9 cellular contexts compared by ENCODE assay signal in the genomic region with DNA sequence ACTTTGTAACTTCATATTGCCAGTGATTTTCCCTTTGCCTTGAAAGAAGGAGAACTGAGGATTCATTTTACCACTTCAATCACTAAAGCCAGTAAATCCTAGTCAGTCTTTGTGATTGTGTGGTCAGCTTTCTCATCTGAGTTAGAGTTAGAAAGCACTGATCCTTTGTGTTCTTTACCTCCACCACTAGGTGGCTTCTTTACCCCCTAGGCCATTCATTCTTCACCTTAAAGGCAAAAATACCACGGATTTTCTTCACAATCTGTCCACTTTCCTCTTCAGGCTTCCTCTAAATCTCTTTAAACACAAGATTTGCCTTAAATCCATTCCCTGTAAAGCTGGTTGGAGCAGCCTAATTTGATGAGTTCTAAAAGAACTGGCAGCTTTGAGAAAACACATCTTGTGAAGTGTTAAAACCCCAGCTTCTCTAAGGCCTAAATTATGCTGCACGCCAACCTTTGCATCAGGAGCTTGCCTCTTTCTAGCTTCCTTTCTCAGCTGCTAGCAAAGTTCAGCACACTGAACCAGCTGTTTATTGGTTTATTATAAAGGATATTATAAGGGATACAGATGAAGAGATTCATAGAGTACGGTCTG. TPM values are rescaled to one million over a fixed set of nuclear protein-coding genes. Genes with fewer than 3 reads are reported as not detected.
DNase-seq lines count a peak whose midpoint lies in the region; ATAC-seq, FAIRE-seq and TF ChIP-seq lines count a peak whose summit lies in the region.
"Had no signal": no experiment of that assay in that cellular context is flagged by ENCODE, and none has a peak within 500 bp of the region (broad histone marks: within the 10 kb centered on the region; RNA-seq: fewer than 3 reads in every experiment).

No MANE protein-coding gene starts in this region.

- H3K36me3 Mint-ChIP-seq in nephron progenitor cell (ENCODE audit: low read depth), result peaks cover 84% of the 10 kb centered on the region

- H3K9me3 Mint-ChIP-seq in nephron progenitor cell, result no peaks in the 10 kb centered on the region
- H3K9me3 Mint-ChIP-seq: central memory CD8-positive, alpha-beta T cell had no signal

- H3K4me2 ChIP-seq in Loucy (ENCODE audit: low read depth, low read length, poor library complexity, severe bottlenecking), result no peak overlapping the region

- no peak for FAIRE-seq in bronchial epithelial cell (lab: Jason Lieb, UNC)

- H3K9me3 ChIP-seq in cardiac muscle cell (ENCODE audit: low read depth) (no peaks in the 10 kb centered on the region), Loucy (ENCODE audit: insufficient read depth, low read depth, low read length) (no peaks in the 10 kb centered on the region)

- H3K27me3 Mint-ChIP-seq in nephron progenitor cell (ENCODE audit: low read depth, poor library complexity), result peaks cover 8% of the 10 kb centered on the region
- H3K27me3 Mint-ChIP-seq: central memory CD8-positive, alpha-beta T cell had no signal

- H3F3A ChIP-seq in Loucy (ENCODE audit: low read depth), result no peaks in the 10 kb centered on the region

- TF ChIP-seq CTCF in cardiac muscle cell (IDR thresholded peaks at IDR 0.05; ENCODE audit: low read depth, low read length) (peak; percentile 76), Loucy (conservative IDR thresholded peaks at IDR 0.05; ENCODE audit: low read length) (peak; percentile 90), bronchial epithelial cell (IDR thresholded peaks at IDR 0.05; ENCODE audit: insufficient read depth, low read length, severe bottlenecking) (peak; percentile 75), nephron progenitor cell (IDR thresholded peaks at IDR 0.05) (peak; percentile 59)

- H3K27ac Mint-ChIP-seq in nephron progenitor cell, result no peak overlapping the region

- H3K27ac ChIP-seq in cardiac muscle cell, result peak overlapping the region; percentile 43

- peak; percentile 30 to 41 for DNase-seq in cardiac muscle cell (ENCODE audit: low read depth in 1 of 2, low spot score in 1 of 2)
- no peak for DNase-seq in Right ventricle myocardium inferior (ENCODE audit: missing footprints)
- peak; percentile 29 for DNase-seq in bronchial epithelial cell (ENCODE audit: low read depth)
- no peak for DNase-seq in nephron progenitor cell
- no peak for DNase-seq in HK-2 (ENCODE audit: unreplicated experiment)

- H3K4me1 ChIP-seq in cardiac muscle cell (ENCODE audit: low read depth) (no peaks in the 10 kb centered on the region), Loucy (ENCODE audit: insufficient read depth, low read length, poor library complexity, severe bottlenecking) (no peaks in the 10 kb centered on the region)

- H3K36me3 ChIP-seq in cardiac muscle cell, result peaks cover 18% of the 10 kb centered on the region
- peaks cover 18% of the 10 kb centered on the region; the same call in 1 of the 2 replicates for H3K36me3 ChIP-seq in Loucy (ENCODE audit: insufficient read depth, low read length)
- H3K36me3 ChIP-seq in bronchial epithelial cell (ENCODE audit: control insufficient read depth, insufficient read depth, low read length), result peaks cover 9% of the 10 kb centered on the region

- H3K4me3 Mint-ChIP-seq in nephron progenitor cell, result no peak overlapping the region
- H3K4me3 Mint-ChIP-seq: central memory CD8-positive, alpha-beta T cell had no signal

- no peak overlapping the region for H3K4me3 ChIP-seq in cardiac muscle cell
- H3K4me3 ChIP-seq in Loucy (ENCODE audit: low read length, poor library complexity, severe bottlenecking), result no peak overlapping the region
- no peak overlapping the region for H3K4me3 ChIP-seq in bronchial epithelial cell (ENCODE audit: low read depth, low read length)

- H3K79me2 ChIP-seq in Loucy (ENCODE audit: insufficient read depth, low read length), result no peaks in the 10 kb centered on the region

- H3K9ac ChIP-seq in Loucy (ENCODE audit: low read depth, low read length, poor library complexity, severe bottlenecking), result no peak overlapping the region

- intact Hi-C loops in Right ventricle myocardium inferior (cut with DNase I), result no loop called here

- no peaks in the 10 kb centered on the region for H3K9me2 ChIP-seq in Loucy (replicated peaks; ENCODE audit: low read depth, low read length)

- H3K4me1 Mint-ChIP-seq in nephron progenitor cell, result no peaks in the 10 kb centered on the region
- H3K4me1 Mint-ChIP-seq: central memory CD8-positive, alpha-beta T cell had no signal

- no peaks in the 10 kb centered on the region for H3K27me3 ChIP-seq in cardiac muscle cell
- H3K27me3 ChIP-seq in Loucy (ENCODE audit: insufficient read depth, low read length, poor library complexity, severe bottlenecking), result no peaks in the 10 kb centered on the region
- no peaks in the 10 kb centered on the region for H3K27me3 ChIP-seq in bronchial epithelial cell (ENCODE audit: control insufficient read depth, insufficient read depth, low read length)

- H2AFZ ChIP-seq in Loucy (ENCODE audit: low read length), result no peak overlapping the region

- no peak for ATAC-seq in Right ventricle myocardium inferior
- no peak for ATAC-seq in HG02623 (IDR thresholded peaks at IDR 0.05; ENCODE audit: unreplicated experiment)
- no peak for ATAC-seq in GM19467 (IDR thresholded peaks at IDR 0.05; ENCODE audit: unreplicated experiment)

- peaks cover 2% of the 10 kb centered on the region for H4K20me1 ChIP-seq in Loucy (ENCODE audit: insufficient read depth, low read length, poor library complexity, severe bottlenecking)

RNA-seq across cellular contexts. Expression of gene BDP1, which starts 20.4 kb away (rescaled TPM):
- total RNA-seq in cardiac muscle cell (14.4 and 24.5 TPM in 2 replicates), Right ventricle myocardium inferior (13.8 TPM), bronchial epithelial cell (17.1 and 19.5 TPM in 2 replicates)
- 18.0 and 18.4 TPM in 2 replicates for polyA plus RNA-seq in cardiac muscle cell

Comparison
In these comparisons a context has a peak if more than half of its experiments do, and no peak if none do; other contexts are left out.
1. DNase-seq: peak in cardiac muscle cell (2 of 2) and bronchial epithelial cell (single experiment); none in Right ventricle myocardium inferior (single experiment), nephron progenitor cell (single experiment) and HK-2 (single experiment).
2. Peak in every context shown above with its lines, with median percentiles within 50 percentile points of each other: CTCF ChIP-seq.